Comparison of ENCODE assay signal across 14 cellular contexts in genomic region chr11:115930276-115930675, GRCh38.
A peak's percentile ranks its signal among the peaks of the same experiment; 100 is the strongest.
DNase-seq lines count a peak whose midpoint lies in the region; ATAC-seq and TF ChIP-seq lines count a peak whose summit lies in the region.
"Had no signal": no experiment of that assay in that cellular context is flagged by ENCODE, and none has a peak within 500 bp of the region (broad histone marks: within the 10 kb centered on the region; RNA-seq: fewer than 3 reads in every experiment).

No MANE protein-coding gene starts in this region.

- ATAC-seq in HG02759 (IDR thresholded peaks at IDR 0.05; ENCODE audit: unreplicated experiment) (peak; percentile 25), left lobe of liver (peak; percentile 41), GM21390 (IDR thresholded peaks at IDR 0.05; ENCODE audit: unreplicated experiment) (no peak)

- no peaks in the 10 kb centered on the region for H4K20me1 ChIP-seq in osteoblast (ENCODE audit: insufficient read depth, low read length)

- H3K4me3 ChIP-seq in GM12865 (ENCODE audit: low read depth, low read length) (peak overlapping the region; percentile 25), osteoblast (ENCODE audit: insufficient read depth, low read length) (no peak overlapping the region)
- H3K4me3 ChIP-seq: smooth muscle cell, testis had no signal

- H3K79me2 ChIP-seq in osteoblast (ENCODE audit: insufficient read depth, low read length): no peaks in the 10 kb centered on the region

- in situ Hi-C loops in SK-MEL-5 (cut with HindIII; ENCODE audit: low pct_unique_long_range_greater_than_20kb, low sequenced_read_pairs): no loop called here

- DNase-seq in GM12865 (ENCODE audit: low read depth): peak; percentile 72
- peak; percentile 14 for DNase-seq in SK-MEL-5 (ENCODE audit: low read depth, low spot score)
- DNase-seq in left lobe of liver (ENCODE audit: low spot score): no peak
- DNase-seq in osteoblast (ENCODE audit: insufficient read length, low spot score, missing footprints): no peak
- DNase-seq in putamen (ENCODE audit: low spot score): no peak
- no peak for DNase-seq in GM19240 (ENCODE audit: insufficient read length, low spot score)
- DNase-seq: activated CD4-positive, alpha-beta T cell treated with anti-CD3 and anti-CD28 coated beads for 4 hours; activated T-cell treated with anti-CD3 and anti-CD28 coated beads, Interleukin-2, amount 50 U/mL, for 48 hours; islet precursor cell; SW 1271; testis had no signal

- H3K27ac ChIP-seq in osteoblast (ENCODE audit: low read depth, low read length): no peak overlapping the region
- H3K27ac ChIP-seq: testis had no signal

- no peak for TF ChIP-seq CTCF in GM12865 (IDR thresholded peaks at IDR 0.05; ENCODE audit: insufficient read depth, low read depth, low read length, missing control alignments)
- no peak for TF ChIP-seq CTCF in osteoblast (IDR thresholded peaks at IDR 0.05; ENCODE audit: extremely low read depth, low read depth, low read length)

- no peaks in the 10 kb centered on the region for H3K36me3 ChIP-seq in osteoblast (ENCODE audit: insufficient read depth, low read length)

- no peaks in the 10 kb centered on the region for H3K27me3 ChIP-seq in osteoblast (ENCODE audit: insufficient read depth, low read length)
- H3K27me3 ChIP-seq: testis had no signal

- H3K4me1 ChIP-seq in osteoblast (ENCODE audit: insufficient read depth, low read length): no peaks in the 10 kb centered on the region
- H3K4me1 ChIP-seq: testis had no signal

- no peak overlapping the region for H2AFZ ChIP-seq in osteoblast (ENCODE audit: low read length)

- peaks cover 2% of the 10 kb centered on the region for H3K9me3 ChIP-seq in osteoblast (ENCODE audit: low read depth, low read length)
- H3K9me3 ChIP-seq: testis had no signal

- no peak overlapping the region for H3K4me2 ChIP-seq in osteoblast (ENCODE audit: insufficient read depth, low read length)

Comparison
In these comparisons a context has a peak if more than half of its experiments do, and no peak if none do; other contexts are left out.
1. DNase-seq: peak in GM12865 (single experiment) and SK-MEL-5 (single experiment); none in left lobe of liver (single experiment), osteoblast (single experiment), putamen (single experiment) and GM19240 (single experiment).